ENCODE assay signal across 1 cellular context in the genomic region with DNA sequence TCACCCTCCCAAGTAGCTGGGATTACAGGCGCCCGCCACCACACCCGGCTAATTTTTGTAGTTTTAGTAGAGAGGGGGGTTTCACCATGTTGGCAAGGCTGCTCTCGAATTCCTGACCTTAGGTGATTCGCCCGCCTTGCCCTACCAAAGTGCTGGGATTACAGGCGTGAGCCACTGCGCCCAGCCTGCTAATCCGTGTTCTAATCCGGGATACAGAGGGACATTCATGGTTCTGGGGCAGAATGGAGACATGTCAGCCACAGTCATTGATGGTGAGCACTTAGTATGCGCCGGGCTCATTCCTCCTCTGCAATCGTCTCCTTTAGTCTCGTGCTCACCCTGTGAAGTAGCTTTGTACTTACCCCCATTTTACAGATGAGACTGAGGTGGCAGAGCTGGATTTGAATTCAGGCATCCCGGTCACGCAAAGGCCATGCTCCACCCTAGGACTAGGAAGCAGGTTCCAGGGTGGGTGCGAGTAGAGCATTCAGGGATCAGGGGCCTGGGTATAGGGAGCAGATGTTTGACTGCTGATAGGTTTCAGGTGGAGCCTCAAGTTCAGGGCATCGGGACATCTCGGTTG.
A peak's percentile ranks its signal among the peaks of the same experiment; 100 is the strongest.
TF ChIP-seq lines count a peak whose summit lies in the region.

No MANE protein-coding gene starts in this region.

TF ChIP-seq in HepG2, 621 proteins besides CTCF, POLR2A, EP300 and RAD21:
- TF ChIP-seq ZNF629 (CRISPR knock-in tag; conservative IDR thresholded peaks at IDR 0.05), result peak; percentile 73
- TF ChIP-seq NKX3-1 (CRISPR knock-in tag; IDR thresholded peaks at IDR 0.05), result no peak
TF ChIP-seq in HepG2: peak in this region for 1.
